18 cellular contexts compared by ENCODE assay signal in the genomic region with DNA sequence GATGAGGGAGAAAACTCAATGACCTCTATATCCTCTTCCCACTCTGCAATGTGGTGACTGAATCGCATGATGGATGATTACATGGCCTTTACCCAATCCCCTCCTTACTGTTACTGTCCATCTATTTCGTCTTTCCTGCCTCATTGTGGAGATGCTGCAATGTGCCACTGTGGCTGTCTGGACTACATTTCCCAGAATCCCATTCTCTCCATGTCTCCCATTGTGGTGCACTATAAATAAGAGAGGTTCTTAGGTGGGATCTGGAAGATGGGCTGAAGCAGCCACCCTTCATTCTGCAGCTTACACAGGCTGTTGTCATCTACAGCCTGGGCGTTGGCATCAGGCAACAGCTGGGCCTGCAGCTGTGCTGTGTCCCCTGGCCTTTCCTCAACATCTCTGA.
"Had no signal": no experiment of that assay in that cellular context is flagged by ENCODE, and none has a peak within 500 bp of the region (broad histone marks: within the 10 kb centered on the region; RNA-seq: fewer than 3 reads in every experiment).

No MANE protein-coding gene starts in this region.

- H3K4me3 Mint-ChIP-seq: natural killer cell; stimulated activated naive CD8-positive, alpha-beta T cell treated with anti-CD3 and anti-CD28 coated beads, Interleukin-15, amount 100 ng/mL, for 72 hours had no signal

- H3K27me3 Mint-ChIP-seq: stimulated activated naive CD8-positive, alpha-beta T cell treated with anti-CD3 and anti-CD28 coated beads, Interleukin-15, amount 100 ng/mL, for 72 hours had no signal

- DNase-seq: dermis blood vessel endothelial cell; effector memory CD4-positive, alpha-beta T cell; foreskin melanocyte; glutamatergic neuron; heart right ventricle; hippocampal formation; left ventricle myocardium superior; lower lobe of right lung; natural killer cell; occipital lobe; ovary; psoas muscle; right cardiac atrium; spleen; stimulated activated CD4-positive, alpha-beta T cell treated with anti-CD3 and anti-CD28 coated beads, Interleukin-2, amount 100 ng/mL, for 48 hours; stimulated activated naive CD4-positive, alpha-beta T cell; stimulated activated naive CD8-positive, alpha-beta T cell treated with anti-CD3 and anti-CD28 coated beads, Interleukin-15, amount 100 ng/mL, for 72 hours; transverse colon had no signal

- H3K27ac Mint-ChIP-seq: natural killer cell; stimulated activated naive CD8-positive, alpha-beta T cell treated with anti-CD3 and anti-CD28 coated beads, Interleukin-15, amount 100 ng/mL, for 72 hours had no signal

- H3K4me1 Mint-ChIP-seq: natural killer cell; stimulated activated naive CD8-positive, alpha-beta T cell treated with anti-CD3 and anti-CD28 coated beads, Interleukin-15, amount 100 ng/mL, for 72 hours had no signal

- ATAC-seq: heart right ventricle; left ventricle myocardium superior; lower lobe of right lung; natural killer cell; psoas muscle; stimulated activated naive CD8-positive, alpha-beta T cell treated with anti-CD3 and anti-CD28 coated beads, Interleukin-15, amount 100 ng/mL, for 72 hours had no signal
